Comparison of ENCODE assay signal across 8 cellular contexts in genomic region chrX:103254921-103255455, GRCh38. TPM values are rescaled to one million over a fixed set of nuclear protein-coding genes. Genes with fewer than 3 reads are reported as not detected.
A peak's percentile ranks its signal among the peaks of the same experiment; 100 is the strongest.
DNase-seq lines count a peak whose midpoint lies in the region; ATAC-seq and TF ChIP-seq lines count a peak whose summit lies in the region.

TCEAL8 (minus strand) TSS chrX:103255155; CDS start chrX:103253979, 1,176 bp downstream.

- H3K36me3 ChIP-seq in KOPT-K1 (ENCODE audit: insufficient read depth, low read length) (peaks cover 17% of the 10 kb centered on the region), neural cell (ENCODE audit: insufficient read depth, low read length) (no peaks in the 10 kb centered on the region), stomach (no peaks in the 10 kb centered on the region)

- POLR2A ChIA-PET in RWPE1 (lab: Yijun Ruan, JAX; ENCODE audit: low non-redundant PET), result interaction anchor here (0.7 kb wide), 1 partner anchor 56 kb away, joined by 3 read pairs; the partner anchor contains the start of gene BEX2

- H3K9me3 ChIP-seq in KOPT-K1 (ENCODE audit: insufficient read depth, low read length, poor library complexity, severe bottlenecking) (no peaks in the 10 kb centered on the region), neural cell (ENCODE audit: low read length) (no peaks in the 10 kb centered on the region), stomach (no peaks in the 10 kb centered on the region)

- CTCF ChIA-PET in RWPE1 (lab: Yijun Ruan, JAX), result interaction anchor here (1.9 kb wide), 1 partner anchor 44 kb away, joined by 4 read pairs; no protein-coding TSS in a partner anchor

- no peaks in the 10 kb centered on the region for H3F3A ChIP-seq in neural cell (ENCODE audit: insufficient read depth, low read length, poor library complexity, severe bottlenecking)

- 0 to 33% (median 7%) methylated on average over 11 to 22 of the region's 22 CpGs for WGBS in stomach, 5 donors

- no peak for TF ChIP-seq CTCF in RWPE1 (conservative IDR thresholded peaks at IDR 0.05; ENCODE audit: low read depth)
- TF ChIP-seq CTCF in foreskin fibroblast (IDR thresholded peaks at IDR 0.05; ENCODE audit: low read depth, low read length), result no peak
- TF ChIP-seq CTCF in neural cell (IDR thresholded peaks at IDR 0.05; ENCODE audit: poor library complexity, severe bottlenecking), result peak; percentile 13
- TF ChIP-seq CTCF in stomach (IDR thresholded peaks at IDR 0.05), result no peak

- peak; percentile 31 for TF ChIP-seq EP300 in neural cell (conservative IDR thresholded peaks at IDR 0.05; ENCODE audit: poor library complexity, severe bottlenecking)
- no peak for TF ChIP-seq EP300 in stomach (IDR thresholded peaks at IDR 0.05)

- peak; percentile 64 for DNase-seq in DMS53 treated with DMSO at 0.1 percent for 48 hours (lab: John Stamatoyannopoulos, UW; ENCODE audit: unreplicated experiment)
- peak; percentile 71 for DNase-seq in RWPE1 (ENCODE audit: low spot score)
- peak; percentile 23 for DNase-seq in activated gamma-delta T cell treated with anti-CD3 and anti-CD28 coated beads, Interleukin-2, amount 50 U/mL, for 16 hours (ENCODE audit: low read depth)
- DNase-seq in foreskin fibroblast, result peak; percentile 62 to 85
- DNase-seq in stomach, result peak; percentile 79

- TF ChIP-seq POLR2A in stomach (IDR thresholded peaks at IDR 0.05), result no peak

- peak within 1 kb of the TSS; percentile 60 to 93 for H3K4me3 ChIP-seq in foreskin fibroblast (ENCODE audit: low read depth in 1 of 2, low read length in 2 of 2)
- H3K4me3 ChIP-seq in neural cell (ENCODE audit: low read length), result peak within 1 kb of the TSS; percentile 75
- peak within 1 kb of the TSS; percentile 53 to 62 (median 60) for H3K4me3 ChIP-seq in stomach

- H3K9ac ChIP-seq in neural cell (ENCODE audit: low read length), result peak within 1 kb of the TSS; percentile 93

- H3K27me3 ChIP-seq in neural cell (ENCODE audit: insufficient read depth, low read depth, low read length), result no peaks in the 10 kb centered on the region
- H3K27me3 ChIP-seq in stomach, result peaks cover 0 to 10% (median 0%) of the 10 kb centered on the region in 3 donors

- H3K27ac ChIP-seq in KOPT-K1 (ENCODE audit: low read depth, low read length, poor library complexity, severe bottlenecking), result peak within 1 kb of the TSS; percentile 77
- H3K27ac ChIP-seq in RWPE1, result peak within 1 kb of the TSS; percentile 75
- peak within 1 kb of the TSS; percentile 97 for H3K27ac ChIP-seq in neural cell (ENCODE audit: low read length)
- peak within 1 kb of the TSS; percentile 83 to 88 (median 86) for H3K27ac ChIP-seq in stomach

- H3K4me2 ChIP-seq in neural cell (ENCODE audit: low read length), result peak within 1 kb of the TSS; percentile 82

- no peaks in the 10 kb centered on the region for H4K20me1 ChIP-seq in neural cell (ENCODE audit: insufficient read depth)

- TF ChIP-seq RAD21 in neural cell (conservative IDR thresholded peaks at IDR 0.05), result no peak

- H2AFZ ChIP-seq in neural cell (ENCODE audit: low read depth, low read length), result peak within 1 kb of the TSS; percentile 69

- ATAC-seq in GM21723 (IDR thresholded peaks at IDR 0.05; ENCODE audit: unreplicated experiment), result peak; percentile 96

- intact Hi-C loops in stomach (cut with DNase I; ENCODE audit: low total_unique reads), result no loop called here

- H3K79me2 ChIP-seq in neural cell (replicated peaks; ENCODE audit: insufficient read depth, low read length), result no peaks in the 10 kb centered on the region

- peaks cover 0 to 9% (median 4%) of the 10 kb centered on the region in 4 donors for H3K4me1 ChIP-seq in stomach

- H3K9me2 ChIP-seq in neural cell (ENCODE audit: insufficient read depth, low read length), result no peaks in the 10 kb centered on the region

TF ChIP-seq in neural cell, 6 proteins besides CTCF, POLR2A, EP300 and RAD21:
- TF ChIP-seq EZH2 (IDR thresholded peaks at IDR 0.05; ENCODE audit: borderline replicate concordance, insufficient read depth, low read length, poor library complexity, severe bottlenecking) (no peak), TAF1 (IDR thresholded peaks at IDR 0.05; ENCODE audit: low read depth) (peak; percentile 55), REST (IDR thresholded peaks at IDR 0.05; ENCODE audit: borderline replicate concordance) (peak; percentile 69), SMC3 (conservative IDR thresholded peaks at IDR 0.05; ENCODE audit: poor library complexity) (no peak), POLR2AphosphoS5 (IDR thresholded peaks at IDR 0.05) (peak; percentile 90), MXI1 (conservative IDR thresholded peaks at IDR 0.05; ENCODE audit: poor library complexity, severe bottlenecking) (peak; percentile 14)
TF ChIP-seq in neural cell: peak in this region for 4.

RNA-seq across cellular contexts. Expression of gene TCEAL8, which starts in this region (rescaled TPM):
- polyA plus RNA-seq in neural cell, result 145 and 167 TPM in 2 replicates
- polyA minus RNA-seq in neural cell, result 73.8 and 85.8 TPM in 2 replicates
- 100 to 1,000 TPM in 2 of 5 donors, 10 to 100 TPM in 3; 20.0 to 118 (median 70.0) TPM for total RNA-seq in stomach
- polyA plus RNA-seq in stomach, result 100 to 1,000 TPM in 1 of 3 donors, 10 to 100 TPM in 2; 52.4 to 118 (median 86.5) TPM

Comparison
In these comparisons a context has a peak if more than half of its experiments do, and no peak if none do; other contexts are left out.
1. Peak in every context shown above with its lines: DNase-seq, ATAC-seq, H3K4me3 ChIP-seq and H3K27ac ChIP-seq.
2. DNase-seq: peak in every context shown above with its lines; median percentile 79 in stomach; 74 in foreskin fibroblast; 71 in RWPE1; 64 in DMS53 treated with DMSO at 0.1 percent for 48 hours; 23 in activated gamma-delta T cell treated with anti-CD3 and anti-CD28 coated beads, Interleukin-2, amount 50 U/mL, for 16 hours.